8 cellular contexts compared by ENCODE assay signal in the genomic region with DNA sequence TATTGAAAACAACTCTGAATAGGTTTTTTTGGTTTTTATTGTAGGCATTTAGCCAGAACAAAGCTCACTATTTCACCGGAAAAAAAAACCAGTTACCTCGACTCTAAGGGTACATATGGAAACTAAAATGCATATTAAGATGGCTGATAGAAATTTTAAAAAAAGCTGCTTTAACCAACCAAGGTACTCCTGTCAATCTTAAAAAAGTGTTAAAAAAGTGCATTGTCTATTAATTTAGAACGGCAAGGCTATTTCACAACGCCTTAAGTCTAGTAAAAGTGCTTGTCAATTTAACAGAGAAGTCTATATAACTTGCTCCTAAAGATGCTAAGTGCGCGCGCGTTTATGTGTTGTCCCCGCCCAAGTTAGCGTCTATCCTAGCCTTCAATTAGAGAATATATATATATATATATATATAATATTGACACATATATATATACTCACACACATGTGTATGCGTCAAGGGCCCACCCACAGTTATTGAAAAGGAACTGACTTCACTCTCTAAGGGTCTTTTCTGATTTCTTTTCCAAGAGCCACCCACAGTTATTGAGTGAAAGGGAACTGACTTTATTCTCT. TPM values are rescaled to one million over a fixed set of nuclear protein-coding genes. Genes with fewer than 3 reads are reported as not detected.
A peak's percentile ranks its signal among the peaks of the same experiment; 100 is the strongest.
DNase-seq lines count a peak whose midpoint lies in the region; ATAC-seq and TF ChIP-seq lines count a peak whose summit lies in the region.

No MANE protein-coding gene starts in this region.

- H3K27ac Mint-ChIP-seq in stimulated activated naive B cell treated with anti-CD40 and anti-IgM and Interleukin-4, amounts not matched to agents 10 μg/mL and 1 μg/mL and 100 μg/mL, for 72 hours = no peak overlapping the region

- peak; percentile 8 for DNase-seq in activated CD4-positive, alpha-beta T cell treated with anti-CD3 and anti-CD28 coated beads for 48 hours
- no peak for DNase-seq in activated CD4-positive, alpha-beta T cell treated with anti-CD3 and anti-CD28 coated beads, Interleukin-2, amount 50 U/mL, for 4 hours
- DNase-seq in left ventricle myocardium inferior (no peak), NCI-H187 treated with DMSO at 0.1 percent for 48 hours (lab: John Stamatoyannopoulos, UW) (no peak), NCI-H345 (lab: John Stamatoyannopoulos, UW) (no peak)
- no peak for DNase-seq in stimulated activated naive B cell treated with anti-CD40 and anti-IgM and Interleukin-4, amounts not matched to agents 10 μg/mL and 1 μg/mL and 100 μg/mL, for 72 hours
- DNase-seq in activated CD8-positive, alpha-beta memory T cell treated with anti-CD3 and anti-CD28 coated beads, Interleukin-2, amount 50 U/mL, for 4 hours = no peak

- peaks cover 5% of the 10 kb centered on the region; the same call in 1 of the 2 replicates for H3F3A ChIP-seq in SU-DHL-6 (ENCODE audit: insufficient read depth)

- H3K4me3 ChIP-seq in SU-DHL-6 (ENCODE audit: insufficient read depth, low read length, poor library complexity, severe bottlenecking) (peak overlapping the region; percentile 100), left ventricle myocardium inferior (peak overlapping the region; percentile 75)

- 0 out of 2 replicates have a peak, but pooled peaks cover 3% of the 10 kb centered on the region for H4K20me1 ChIP-seq in SU-DHL-6 (ENCODE audit: low read depth, low read length)

- peak overlapping the region; percentile 99 for H3K4me2 ChIP-seq in SU-DHL-6 (ENCODE audit: low read depth, low read length, poor library complexity, severe bottlenecking)

- peak overlapping the region; percentile 97 for H3K9ac ChIP-seq in SU-DHL-6 (ENCODE audit: low read length)

- H3K27ac ChIP-seq in SU-DHL-6 (ENCODE audit: low read depth, low read length) (peak overlapping the region; percentile 86), left ventricle myocardium inferior (replicated peaks) (no peak overlapping the region)

- H3K4me3 Mint-ChIP-seq in stimulated activated naive B cell treated with anti-CD40 and anti-IgM and Interleukin-4, amounts not matched to agents 10 μg/mL and 1 μg/mL and 100 μg/mL, for 72 hours = peak overlapping the region; percentile 82 to 89

- H3K36me3 ChIP-seq in SU-DHL-6 (ENCODE audit: low read length) = peaks cover 41% of the 10 kb centered on the region
- H3K36me3 ChIP-seq in left ventricle myocardium inferior = no peaks in the 10 kb centered on the region

- H3K4me1 Mint-ChIP-seq in stimulated activated naive B cell treated with anti-CD40 and anti-IgM and Interleukin-4, amounts not matched to agents 10 μg/mL and 1 μg/mL and 100 μg/mL, for 72 hours = peaks cover 0 to 4% of the 10 kb centered on the region in 2 donors

- H3K27me3 ChIP-seq in SU-DHL-6 (ENCODE audit: low read length) (no peaks in the 10 kb centered on the region), left ventricle myocardium inferior (ENCODE audit: low read depth) (no peaks in the 10 kb centered on the region)

- no peaks in the 10 kb centered on the region for H3K36me3 Mint-ChIP-seq in stimulated activated naive B cell treated with anti-CD40 and anti-IgM and Interleukin-4, amounts not matched to agents 10 μg/mL and 1 μg/mL and 100 μg/mL, for 72 hours

- intact Hi-C loops in left ventricle myocardium inferior (cut with micrococcal nuclease) = no loop called here

- peaks cover 12% of the 10 kb centered on the region for H3K4me1 ChIP-seq in left ventricle myocardium inferior

- H2AFZ ChIP-seq in SU-DHL-6 (ENCODE audit: low read depth, low read length, severe bottlenecking) = peak overlapping the region; percentile 91

- H3K9me3 Mint-ChIP-seq in stimulated activated naive B cell treated with anti-CD40 and anti-IgM and Interleukin-4, amounts not matched to agents 10 μg/mL and 1 μg/mL and 100 μg/mL, for 72 hours = no peaks in the 10 kb centered on the region

- H3K27me3 Mint-ChIP-seq in stimulated activated naive B cell treated with anti-CD40 and anti-IgM and Interleukin-4, amounts not matched to agents 10 μg/mL and 1 μg/mL and 100 μg/mL, for 72 hours = no peaks in the 10 kb centered on the region

- no peak for ATAC-seq in stimulated activated naive B cell treated with anti-CD40 and anti-IgM and Interleukin-4, amounts not matched to agents 10 μg/mL and 1 μg/mL and 100 μg/mL, for 72 hours (replicated peaks)

- no peaks in the 10 kb centered on the region for H3K9me2 ChIP-seq in SU-DHL-6 (replicated peaks; ENCODE audit: insufficient read depth, low read length)

- TF ChIP-seq CTCF in SU-DHL-6 (IDR thresholded peaks at IDR 0.05; ENCODE audit: insufficient read depth, low read length, poor library complexity, severe bottlenecking) (no peak), left ventricle myocardium inferior (IDR thresholded peaks at IDR 0.05; ENCODE audit: borderline replicate concordance) (no peak)

- H3K9me3 ChIP-seq in SU-DHL-6 (ENCODE audit: insufficient read depth, low read length) = no peaks in the 10 kb centered on the region
- no peaks in the 10 kb centered on the region for H3K9me3 ChIP-seq in left ventricle myocardium inferior (replicated peaks)

- peaks cover 59% of the 10 kb centered on the region for H3K79me2 ChIP-seq in SU-DHL-6 (ENCODE audit: insufficient read depth, low read length)

RNA-seq across cellular contexts. Expression of gene ASPM, which starts 0.9 kb away (rescaled TPM):
- total RNA-seq in left ventricle myocardium inferior = 0.44 TPM

RNA-seq across cellular contexts. Expression of gene ZBTB41, which starts 55.6 kb away (rescaled TPM):
- 9.5 TPM for total RNA-seq in left ventricle myocardium inferior
